ENCODE assay signal across 14 cellular contexts in genomic region chr4:183342541-183343533, GRCh38. TPM values are rescaled to one million over a fixed set of nuclear protein-coding genes. Genes with fewer than 3 reads are reported as not detected.
DNase-seq lines count a peak whose midpoint lies in the region; ATAC-seq, FAIRE-seq and TF ChIP-seq lines count a peak whose summit lies in the region.
"Had no signal": no experiment of that assay in that cellular context is flagged by ENCODE, and none has a peak within 500 bp of the region (broad histone marks: within the 10 kb centered on the region; RNA-seq: fewer than 3 reads in every experiment).

No MANE protein-coding gene starts in this region.

- H3K9me3 ChIP-seq in astrocyte (ENCODE audit: insufficient read depth, low read depth, low read length): no peaks in the 10 kb centered on the region
- H3K9me3 ChIP-seq in left lung: no peaks in the 10 kb centered on the region
- no peaks in the 10 kb centered on the region for H3K9me3 ChIP-seq in suprapubic skin
- H3K9me3 ChIP-seq in PC-3 (ENCODE audit: low read length): no peaks in the 10 kb centered on the region
- H3K9me3 ChIP-seq: breast epithelium, gastroesophageal sphincter had no signal

- ATAC-seq in left lung (peak; percentile 68), PC-3 (no peak)
- ATAC-seq: gastroesophageal sphincter, K562 had no signal

- intact Hi-C loops in left lung (cut with DNase I) (no loop called here), PC-3 (cut with micrococcal nuclease) (no loop called here)

- TF ChIP-seq CTCF in astrocyte (IDR thresholded peaks at IDR 0.05; ENCODE audit: insufficient read depth, low read depth, low read length) (no peak), left lung (IDR thresholded peaks at IDR 0.05) (no peak), suprapubic skin (IDR thresholded peaks at IDR 0.05) (no peak), PC-3 (conservative IDR thresholded peaks at IDR 0.05; ENCODE audit: low read depth, low read length) (no peak)

- H3K27ac ChIP-seq in astrocyte (ENCODE audit: low read depth, low read length) (no peak overlapping the region), left lung (no peak overlapping the region), suprapubic skin (no peak overlapping the region), PC-3 (ENCODE audit: low read length) (no peak overlapping the region)
- H3K27ac ChIP-seq: breast epithelium, gastroesophageal sphincter had no signal

- peaks cover 2% of the 10 kb centered on the region for H3K9me3 Mint-ChIP-seq in astrocyte (ENCODE audit: unreplicated experiment)
- H3K9me3 Mint-ChIP-seq in activated CD4-positive, alpha-beta memory T cell treated with anti-CD3 and anti-CD28 coated beads, Interleukin-2, amount 10 ng/mL, durations not matched to agents 7 days and 5 days: no peaks in the 10 kb centered on the region

- H3K4me2 ChIP-seq in astrocyte (ENCODE audit: low read length): peak overlapping the region; percentile 15
- H3K4me2 ChIP-seq in PC-3 (ENCODE audit: low read length): no peak overlapping the region

- WGBS in suprapubic skin: 23% methylated on average over 28 of the region's 40 CpGs

- H2AFZ ChIP-seq in astrocyte (ENCODE audit: low read depth, low read length) (peak overlapping the region; percentile 18), PC-3 (ENCODE audit: low read length) (no peak overlapping the region)

- H4K20me1 ChIP-seq in astrocyte (ENCODE audit: insufficient read depth, low read length): no peaks in the 10 kb centered on the region
- no peaks in the 10 kb centered on the region for H4K20me1 ChIP-seq in PC-3 (ENCODE audit: low read length)

- no peak overlapping the region for H3K4me3 ChIP-seq in astrocyte (ENCODE audit: insufficient read depth, low read depth, low read length)
- H3K4me3 ChIP-seq in left lung: no peak overlapping the region
- peak overlapping the region; percentile 2 for H3K4me3 ChIP-seq in suprapubic skin
- no peak overlapping the region for H3K4me3 ChIP-seq in PC-3 (ENCODE audit: low read length)
- H3K4me3 ChIP-seq: K562 had no signal

- no peak for TF ChIP-seq EP300 in suprapubic skin (IDR thresholded peaks at IDR 0.05)

- no peaks in the 10 kb centered on the region for H3K27me3 ChIP-seq in astrocyte (ENCODE audit: insufficient read depth, low read length)
- H3K27me3 ChIP-seq in left lung: peaks cover 4 to 24% of the 10 kb centered on the region in 2 donors
- no peaks in the 10 kb centered on the region for H3K27me3 ChIP-seq in suprapubic skin
- H3K27me3 ChIP-seq in PC-3 (ENCODE audit: low read length): no peaks in the 10 kb centered on the region
- H3K27me3 ChIP-seq: breast epithelium had no signal

- FAIRE-seq in astrocyte (lab: Jason Lieb, UNC): no peak
- FAIRE-seq: K562 had no signal

- no peaks in the 10 kb centered on the region for H3F3A ChIP-seq in PC-3 (ENCODE audit: low read length, unreplicated experiment)

- H3K27me3 Mint-ChIP-seq in astrocyte (ENCODE audit: low read depth, unreplicated experiment): peaks cover 2% of the 10 kb centered on the region
- peaks cover 14% of the 10 kb centered on the region for H3K27me3 Mint-ChIP-seq in activated CD4-positive, alpha-beta memory T cell treated with anti-CD3 and anti-CD28 coated beads, Interleukin-2, amount 10 ng/mL, durations not matched to agents 7 days and 5 days

- H3K36me3 Mint-ChIP-seq in astrocyte (ENCODE audit: low read depth, unreplicated experiment): peaks cover 2% of the 10 kb centered on the region
- no peaks in the 10 kb centered on the region for H3K36me3 Mint-ChIP-seq in activated CD4-positive, alpha-beta memory T cell treated with anti-CD3 and anti-CD28 coated beads, Interleukin-2, amount 10 ng/mL, durations not matched to agents 7 days and 5 days (ENCODE audit: low read depth)

- peaks cover 4% of the 10 kb centered on the region for H3K4me1 ChIP-seq in astrocyte (ENCODE audit: insufficient read depth, low read length)
- H3K4me1 ChIP-seq in left lung: peaks cover 0 to 5% of the 10 kb centered on the region in 2 donors
- H3K4me1 ChIP-seq in suprapubic skin: peaks cover 6% of the 10 kb centered on the region
- no peaks in the 10 kb centered on the region for H3K4me1 ChIP-seq in PC-3 (ENCODE audit: insufficient read depth, low read length)
- H3K4me1 ChIP-seq: breast epithelium had no signal

- BruUV-seq in PC-3 (replicated peaks; lab: Mats Ljungman, UMichigan): no TSS peak

- POLR2A ChIA-PET in PC-3 (lab: Charles Lee; ENCODE audit: unreplicated experiment): no interaction called here
- POLR2A ChIA-PET in activated CD4-positive, alpha-beta memory T cell treated with anti-CD3 and anti-CD28 coated beads, Interleukin-2, amount 10 ng/mL, durations not matched to agents 7 days and 5 days (lab: Charles Lee): no interaction called here

- no peak for TF ChIP-seq POLR2A in suprapubic skin (IDR thresholded peaks at IDR 0.05)

- no peak overlapping the region for H3K27ac Mint-ChIP-seq in astrocyte (ENCODE audit: unreplicated experiment)
- no peak overlapping the region for H3K27ac Mint-ChIP-seq in activated CD4-positive, alpha-beta memory T cell treated with anti-CD3 and anti-CD28 coated beads, Interleukin-2, amount 10 ng/mL, durations not matched to agents 7 days and 5 days

- DNase-seq in activated gamma-delta T cell (lab: John Stamatoyannopoulos, UW): peak; percentile 13
- no peak for DNase-seq in activated gamma-delta T cell treated with Interleukin-2 at 50 U/mL for 16 hours
- DNase-seq in astrocyte (ENCODE audit: low read depth): no peak
- no peak for DNase-seq in left lung
- peak in 1 of 2 donors; percentile 71 for DNase-seq in suprapubic skin (ENCODE audit: low spot score in 2 of 2)
- DNase-seq in PC-3: no peak
- DNase-seq in activated CD4-positive, alpha-beta memory T cell treated with anti-CD3 and anti-CD28 coated beads, Interleukin-2, amount 10 ng/mL, durations not matched to agents 7 days and 5 days: no peak
- DNase-seq in SHP77 treated with DMSO at 0.1 percent for 48 hours (lab: John Stamatoyannopoulos, UW): no peak
- DNase-seq: NCI-H524 had no signal

- H3K9me2 ChIP-seq in PC-3 (replicated peaks; ENCODE audit: low read length): no peaks in the 10 kb centered on the region

- CTCF ChIA-PET in PC-3 (lab: Charles Lee): no interaction called here
- CTCF ChIA-PET in activated CD4-positive, alpha-beta memory T cell treated with anti-CD3 and anti-CD28 coated beads, Interleukin-2, amount 10 ng/mL, durations not matched to agents 7 days and 5 days (lab: Charles Lee): no interaction called here

- H3K9ac ChIP-seq in astrocyte (ENCODE audit: low read length) (no peak overlapping the region), PC-3 (ENCODE audit: low read length) (no peak overlapping the region)

- H3K4me3 Mint-ChIP-seq in astrocyte (ENCODE audit: unreplicated experiment): no peak overlapping the region
- no peak overlapping the region for H3K4me3 Mint-ChIP-seq in activated CD4-positive, alpha-beta memory T cell treated with anti-CD3 and anti-CD28 coated beads, Interleukin-2, amount 10 ng/mL, durations not matched to agents 7 days and 5 days

- H3K79me2 ChIP-seq in astrocyte (ENCODE audit: insufficient read depth, low read length) (no peaks in the 10 kb centered on the region), PC-3 (ENCODE audit: low read length) (no peaks in the 10 kb centered on the region)

- peaks cover 4% of the 10 kb centered on the region for H3K4me1 Mint-ChIP-seq in astrocyte (ENCODE audit: low read depth, unreplicated experiment)
- H3K4me1 Mint-ChIP-seq in activated CD4-positive, alpha-beta memory T cell treated with anti-CD3 and anti-CD28 coated beads, Interleukin-2, amount 10 ng/mL, durations not matched to agents 7 days and 5 days: no peaks in the 10 kb centered on the region

- no peaks in the 10 kb centered on the region for H3K36me3 ChIP-seq in astrocyte (ENCODE audit: insufficient read depth, low read length)
- no peaks in the 10 kb centered on the region for H3K36me3 ChIP-seq in left lung
- H3K36me3 ChIP-seq in suprapubic skin: no peaks in the 10 kb centered on the region
- H3K36me3 ChIP-seq in PC-3 (ENCODE audit: low read depth, low read length): no peaks in the 10 kb centered on the region
- H3K36me3 ChIP-seq: breast epithelium, gastroesophageal sphincter had no signal

RNA-seq across cellular contexts. Expression of gene CLDN24, which starts 20.6 kb away (rescaled TPM):
- not detected in 2 replicates for total RNA-seq in astrocyte
- total RNA-seq in left lung: not detected
- not detected for total RNA-seq in suprapubic skin
- not detected in 2 replicates for total RNA-seq in PC-3 (2014; rRNA removed)
- not detected for total RNA-seq in activated CD4-positive, alpha-beta memory T cell treated with anti-CD3 and anti-CD28 coated beads, Interleukin-2, amount 10 ng/mL, durations not matched to agents 7 days and 5 days
- total RNA-seq: breast epithelium, gastroesophageal sphincter, K562, mononuclear cell had no signal

RNA-seq across cellular contexts. Expression of gene CLDN22, which starts 22.8 kb away (rescaled TPM):
- total RNA-seq in astrocyte (not detected in 2 replicates), left lung (not detected), suprapubic skin (not detected), PC-3 (2014; rRNA removed) (not detected in 2 replicates)
- not detected for total RNA-seq in activated CD4-positive, alpha-beta memory T cell treated with anti-CD3 and anti-CD28 coated beads, Interleukin-2, amount 10 ng/mL, durations not matched to agents 7 days and 5 days
- total RNA-seq: breast epithelium, K562, mononuclear cell, subcutaneous adipose tissue had no signal
